In the genomic region with DNA sequence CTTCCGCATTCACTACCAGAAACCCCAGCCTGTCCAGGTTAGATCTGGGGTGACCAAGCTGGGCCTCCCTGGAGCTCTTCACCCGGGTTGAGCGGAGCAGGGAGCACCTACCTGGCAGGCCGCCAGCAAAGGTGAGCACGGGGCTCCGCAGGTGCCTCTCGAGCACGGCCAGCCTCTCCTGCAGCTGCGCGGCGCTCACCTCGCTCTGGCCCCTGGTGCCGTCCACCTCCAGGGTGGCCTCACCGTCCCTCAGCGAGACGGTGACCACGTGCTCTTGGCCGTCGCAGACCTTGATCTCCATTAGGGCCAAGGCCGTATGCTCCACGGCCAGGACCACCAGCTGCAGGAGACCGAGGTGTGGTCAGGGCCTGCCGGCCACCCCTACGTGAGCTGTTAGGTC, we compare ENCODE assay signal across 16 cellular contexts. TPM values are rescaled to one million over a fixed set of nuclear protein-coding genes. Genes with fewer than 3 reads are reported as not detected.
A peak's percentile ranks its signal among the peaks of the same experiment; 100 is the strongest.
DNase-seq lines count a peak whose midpoint lies in the region; ATAC-seq and TF ChIP-seq lines count a peak whose summit lies in the region.
"Had no signal": no experiment of that assay in that cellular context is flagged by ENCODE, and none has a peak within 500 bp of the region (broad histone marks: within the 10 kb centered on the region; RNA-seq: fewer than 3 reads in every experiment).

No MANE protein-coding gene starts in this region.

- CTCF ChIA-PET in activated CD4-positive, alpha-beta memory T cell treated with anti-CD3 and anti-CD28 coated beads for 36 hours (lab: Charles Lee): no interaction called here

- 91 to 94% methylated on average over 24 of the region's 24 CpGs for WGBS in heart right ventricle, 2 donors
- WGBS in sigmoid colon, 2 donors: 93 to 94% methylated on average over 24 of the region's 24 CpGs

- DNase-seq in Right ventricle myocardium superior: peak; percentile 48
- no peak for DNase-seq in left cardiac atrium
- no peak for DNase-seq in heart right ventricle
- no peak for DNase-seq in sigmoid colon
- DNase-seq in activated CD4-positive, alpha-beta memory T cell treated with anti-CD3 and anti-CD28 coated beads for 36 hours: no peak
- DNase-seq in activated T-cell treated with anti-CD3 and anti-CD28 coated beads, Interleukin-2, amount 50 U/mL, for 4 hours: no peak
- DNase-seq in NCI-H1436 treated with DMSO at 0.1 percent for 48 hours (lab: John Stamatoyannopoulos, UW): no peak
- DNase-seq: activated CD4-positive, alpha-beta T cell treated with anti-CD3 and anti-CD28 coated beads for 36 hours; Caco-2; NCI-H2081 treated with DMSO at 0.1 percent for 48 hours; stimulated activated naive CD4-positive, alpha-beta T cell treated with Interleukin-2 at 50 U/mL for 16 hours; T-helper 1 cell had no signal

- H3K4me3 Mint-ChIP-seq in activated CD4-positive, alpha-beta memory T cell treated with anti-CD3 and anti-CD28 coated beads for 36 hours: no peak overlapping the region
- no peak overlapping the region for H3K4me3 Mint-ChIP-seq in activated T-cell treated with anti-CD3 and anti-CD28 coated beads, Interleukin-2, amount 50 U/mL, for 4 hours
- H3K4me3 Mint-ChIP-seq: activated CD4-positive, alpha-beta T cell treated with anti-CD3 and anti-CD28 coated beads for 36 hours; activated T-helper 1 cell treated with anti-CD3 and anti-CD28 coated beads, Interleukin-12 subunit alpha, Interleukin-12 subunit beta, Interleukin-2, Interleukin-4 antibody, amounts not matched to agents 30 ng/mL and 10 ng/mL and 1 ng/mL, durations not matched to agents 14 hours and 24 hours and 36 hours had no signal

- intact Hi-C loops in Right ventricle myocardium superior (cut with DNase I): no loop called here
- intact Hi-C loops in left cardiac atrium (cut with DNase I): no loop called here
- intact Hi-C loops in heart right ventricle (cut with DNase I): loop anchor here in 6 of 10 donors (1.0 to 5.0 kb wide), 5 partner anchors 15 to 42 kb away; partner anchors contain the start of gene GAS6 (in 4 of the 6)
- intact Hi-C loops in sigmoid colon (cut with DNase I): loop anchor here (2.0 to 5.0 kb wide), 2 partner anchors 15 to 245 kb away; no protein-coding TSS in a partner anchor
- intact Hi-C loops in activated CD4-positive, alpha-beta memory T cell treated with anti-CD3 and anti-CD28 coated beads for 36 hours (cut with micrococcal nuclease): no loop called here

- H3K4me1 Mint-ChIP-seq in activated CD4-positive, alpha-beta memory T cell treated with anti-CD3 and anti-CD28 coated beads for 36 hours (ENCODE audit: low read depth): peaks cover 5% of the 10 kb centered on the region
- H3K4me1 Mint-ChIP-seq in activated T-cell treated with anti-CD3 and anti-CD28 coated beads, Interleukin-2, amount 50 U/mL, for 4 hours (ENCODE audit: low read depth): peaks cover 4% of the 10 kb centered on the region

- H3K27ac Mint-ChIP-seq in activated CD4-positive, alpha-beta memory T cell treated with anti-CD3 and anti-CD28 coated beads for 36 hours: no peak overlapping the region
- H3K27ac Mint-ChIP-seq: activated CD4-positive, alpha-beta T cell treated with anti-CD3 and anti-CD28 coated beads for 36 hours; activated T-helper 1 cell treated with anti-CD3 and anti-CD28 coated beads, Interleukin-12 subunit alpha, Interleukin-12 subunit beta, Interleukin-2, Interleukin-4 antibody, amounts not matched to agents 30 ng/mL and 10 ng/mL and 1 ng/mL, durations not matched to agents 14 hours and 24 hours and 36 hours had no signal

- no peaks in the 10 kb centered on the region for H3K9me3 Mint-ChIP-seq in activated CD4-positive, alpha-beta memory T cell treated with anti-CD3 and anti-CD28 coated beads for 36 hours
- no peaks in the 10 kb centered on the region for H3K9me3 Mint-ChIP-seq in activated T-cell treated with anti-CD3 and anti-CD28 coated beads, Interleukin-2, amount 50 U/mL, for 4 hours
- H3K9me3 Mint-ChIP-seq: activated T-helper 1 cell treated with anti-CD3 and anti-CD28 coated beads, Interleukin-12 subunit alpha, Interleukin-12 subunit beta, Interleukin-2, Interleukin-4 antibody, amounts not matched to agents 30 ng/mL and 10 ng/mL and 1 ng/mL, durations not matched to agents 14 hours and 24 hours and 36 hours had no signal

- H3K36me3 Mint-ChIP-seq in activated CD4-positive, alpha-beta memory T cell treated with anti-CD3 and anti-CD28 coated beads for 36 hours: peaks cover 2% of the 10 kb centered on the region
- H3K36me3 Mint-ChIP-seq in activated T-cell treated with anti-CD3 and anti-CD28 coated beads, Interleukin-2, amount 50 U/mL, for 4 hours (ENCODE audit: insufficient read depth): no peaks in the 10 kb centered on the region

- H3K9me3 ChIP-seq in heart right ventricle (no peaks in the 10 kb centered on the region), sigmoid colon (no peaks in the 10 kb centered on the region)
- H3K9me3 ChIP-seq: body of pancreas, Caco-2, mucosa of descending colon had no signal

- no peak for TF ChIP-seq EP300 in sigmoid colon (IDR thresholded peaks at IDR 0.05)

- H3K36me3 ChIP-seq in heart right ventricle: peaks cover 0 to 54% (median 36%) of the 10 kb centered on the region in 9 donors
- H3K36me3 ChIP-seq in sigmoid colon: peaks cover 0 to 26% (median 9%) of the 10 kb centered on the region in 4 donors

- TF ChIP-seq CTCF in heart right ventricle (IDR thresholded peaks at IDR 0.05) (no peak), sigmoid colon (IDR thresholded peaks at IDR 0.05) (no peak)

- H3K27ac ChIP-seq in heart right ventricle: peak overlapping the region; percentile 47 to 89 (median 78)
- H3K27ac ChIP-seq in sigmoid colon: peak overlapping the region; percentile 79 to 89 (median 84)

- no peaks in the 10 kb centered on the region for H3K27me3 ChIP-seq in heart right ventricle
- no peaks in the 10 kb centered on the region for H3K27me3 ChIP-seq in sigmoid colon
- H3K27me3 ChIP-seq: body of pancreas had no signal

- peaks cover under 1% of the 10 kb centered on the region for H3K27me3 Mint-ChIP-seq in activated CD4-positive, alpha-beta memory T cell treated with anti-CD3 and anti-CD28 coated beads for 36 hours
- H3K27me3 Mint-ChIP-seq in activated T-cell treated with anti-CD3 and anti-CD28 coated beads, Interleukin-2, amount 50 U/mL, for 4 hours (ENCODE audit: low read depth): no peaks in the 10 kb centered on the region
- H3K27me3 Mint-ChIP-seq: activated CD4-positive, alpha-beta T cell treated with anti-CD3 and anti-CD28 coated beads for 36 hours had no signal

- H3K4me1 ChIP-seq in heart right ventricle (peaks cover 42 to 61% (median 52%) of the 10 kb centered on the region in 9 donors), sigmoid colon (peaks cover 0 to 49% (median 39%) of the 10 kb centered on the region in 4 donors)
- H3K4me1 ChIP-seq: Caco-2 had no signal

- ATAC-seq in Right ventricle myocardium superior (ENCODE audit: poor library complexity) (no peak), left cardiac atrium (no peak), heart right ventricle (no peak), GM21515 (IDR thresholded peaks at IDR 0.05; ENCODE audit: unreplicated experiment) (no peak)
- ATAC-seq in activated T-cell treated with anti-CD3 and anti-CD28 coated beads, Interleukin-2, amount 50 U/mL, for 4 hours: no peak
- ATAC-seq: activated CD4-positive, alpha-beta T cell treated with anti-CD3 and anti-CD28 coated beads for 36 hours had no signal

- H3K4me3 ChIP-seq in heart right ventricle (peak overlapping the region in 2 of 10 donors; percentile 8 to 22), sigmoid colon (peak overlapping the region in 1 of 4 donors; percentile 40)
- H3K4me3 ChIP-seq: body of pancreas, mucosa of descending colon had no signal

- POLR2A ChIA-PET in activated CD4-positive, alpha-beta memory T cell treated with anti-CD3 and anti-CD28 coated beads for 36 hours (lab: Charles Lee): no interaction called here

- TF ChIP-seq POLR2A in sigmoid colon (IDR thresholded peaks at IDR 0.05): no peak

RNA-seq across cellular contexts. Expression of gene GAS6, which starts 42.0 kb away (rescaled TPM):
- total RNA-seq in Right ventricle myocardium superior (181 TPM), left cardiac atrium (100 to 1,000 TPM; 165 to 175 TPM), heart right ventricle (100 to 1,000 TPM; 146 to 223 (median 174) TPM), sigmoid colon (100 to 1,000 TPM in 1 of 4 donors, 10 to 100 TPM in 3; 34.4 to 105 (median 70.4) TPM)
- polyA plus RNA-seq in heart right ventricle (100 to 1,000 TPM; 113 to 280 TPM), sigmoid colon (100 to 1,000 TPM in 1 of 3 donors, 10 to 100 TPM in 2; 27.0 to 101 (median 28.2) TPM)
- 1 to 10 TPM; 1.5 TPM for total RNA-seq in activated CD4-positive, alpha-beta memory T cell treated with anti-CD3 and anti-CD28 coated beads for 36 hours
- total RNA-seq in activated T-cell treated with anti-CD3 and anti-CD28 coated beads, Interleukin-2, amount 50 U/mL, for 4 hours: under 1 TPM; 0.61 to 0.84 (median 0.71) TPM

Comparison
In these comparisons a context has a peak if more than half of its experiments do, and no peak if none do; other contexts are left out.
1. intact Hi-C loops: an anchor here in heart right ventricle (1.0 to 5.0 kb wide) and sigmoid colon (2.0 to 5.0 kb wide); none called in Right ventricle myocardium superior, left cardiac atrium and activated CD4-positive, alpha-beta memory T cell treated with anti-CD3 and anti-CD28 coated beads for 36 hours.
2. RNA of gene GAS6, which starts 42.0 kb away (total RNA-seq): 181 TPM in Right ventricle myocardium superior (single experiment), 146 to 223 TPM in heart right ventricle, 165 to 175 TPM in left cardiac atrium and 34.4 to 105 TPM in sigmoid colon; 1.5 TPM in activated CD4-positive, alpha-beta memory T cell treated with anti-CD3 and anti-CD28 coated beads for 36 hours and 0.61 to 0.84 TPM in activated T-cell treated with anti-CD3 and anti-CD28 coated beads, Interleukin-2, amount 50 U/mL, for 4 hours; every median in the first group is over 10 times any median in the second.